In the genomic region with DNA sequence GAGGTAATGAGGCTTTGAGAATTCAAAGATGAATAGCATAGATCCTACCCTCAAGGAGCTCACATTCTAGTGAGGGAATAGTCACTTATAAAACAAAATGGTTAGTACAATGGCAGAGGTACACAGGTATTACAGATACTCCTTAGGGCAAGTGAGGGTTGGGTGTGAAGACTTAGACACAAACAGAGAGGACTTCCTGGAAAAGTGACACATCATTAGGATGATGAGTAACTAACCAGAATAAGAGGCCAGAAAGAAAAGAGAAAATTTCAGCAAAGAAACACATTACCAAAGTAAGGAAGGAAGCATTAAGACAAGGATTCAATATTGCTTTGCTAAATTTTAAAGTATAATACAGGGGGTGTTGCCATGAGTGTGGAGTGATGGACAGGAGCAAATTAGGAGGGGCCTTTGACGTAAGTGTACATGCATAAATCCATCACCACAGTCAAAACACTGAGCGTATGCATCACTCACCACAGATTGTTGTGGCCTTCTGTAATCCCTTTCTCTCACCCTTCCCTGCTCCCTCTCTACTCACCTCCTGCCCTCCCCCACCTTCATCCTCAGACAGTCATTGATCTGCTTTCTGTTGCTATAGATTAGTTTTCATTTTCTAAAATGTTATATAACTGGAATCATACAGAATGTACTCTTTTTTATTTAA, we compare ENCODE assay signal across 9 cellular contexts. TPM values are rescaled to one million over a fixed set of nuclear protein-coding genes. Genes with fewer than 3 reads are reported as not detected.
DNase-seq lines count a peak whose midpoint lies in the region; ATAC-seq and TF ChIP-seq lines count a peak whose summit lies in the region.
"Had no signal": no experiment of that assay in that cellular context is flagged by ENCODE, and none has a peak within 500 bp of the region (broad histone marks: within the 10 kb centered on the region; RNA-seq: fewer than 3 reads in every experiment).

No MANE protein-coding gene starts in this region.

- H3K4me1 Mint-ChIP-seq in activated CD8-positive, alpha-beta T cell treated with anti-CD3 and anti-CD28 coated beads, Interleukin-2, amount 10 ng/mL, durations not matched to agents 7 days and 5 days (ENCODE audit: low read depth), result peaks cover 72% of the 10 kb centered on the region
- peaks cover 71 to 95% of the 10 kb centered on the region in 2 donors for H3K4me1 Mint-ChIP-seq in natural killer cell
- H3K4me1 Mint-ChIP-seq: neural crest cell had no signal

- H3K27ac Mint-ChIP-seq in activated CD8-positive, alpha-beta T cell treated with anti-CD3 and anti-CD28 coated beads, Interleukin-2, amount 10 ng/mL, durations not matched to agents 7 days and 5 days, result peak overlapping the region; percentile 100
- H3K27ac Mint-ChIP-seq in natural killer cell, result peak overlapping the region; percentile 92 to 99

- no peaks in the 10 kb centered on the region for H3K27me3 ChIP-seq in ovary

- 37 to 59% (median 46%) methylated on average over 2 of the region's 2 CpGs for WGBS in ovary, 3 donors

- TF ChIP-seq EP300 in ovary (IDR thresholded peaks at IDR 0.05), result no peak

- no peaks in the 10 kb centered on the region for H3K9me3 Mint-ChIP-seq in activated CD8-positive, alpha-beta T cell treated with anti-CD3 and anti-CD28 coated beads, Interleukin-2, amount 10 ng/mL, durations not matched to agents 7 days and 5 days (ENCODE audit: insufficient read depth)
- H3K9me3 Mint-ChIP-seq in natural killer cell, result no peaks in the 10 kb centered on the region
- H3K9me3 Mint-ChIP-seq: neural crest cell had no signal

- H3K4me1 ChIP-seq in ovary (ENCODE audit: insufficient read depth), result no peaks in the 10 kb centered on the region

- TF ChIP-seq CTCF in natural killer cell (IDR thresholded peaks at IDR 0.05), result no peak
- TF ChIP-seq CTCF in ovary (IDR thresholded peaks at IDR 0.05), result no peak

- H3K27ac ChIP-seq in ovary, result no peak overlapping the region

- no peaks in the 10 kb centered on the region for H3K27me3 Mint-ChIP-seq in activated CD8-positive, alpha-beta T cell treated with anti-CD3 and anti-CD28 coated beads, Interleukin-2, amount 10 ng/mL, durations not matched to agents 7 days and 5 days (ENCODE audit: low read depth)
- H3K27me3 Mint-ChIP-seq in natural killer cell (ENCODE audit: low read depth in 2 of 2), result no peaks in the 10 kb centered on the region

- no peak overlapping the region for H3K4me3 ChIP-seq in ovary

- no peaks in the 10 kb centered on the region for H3K9me3 ChIP-seq in ovary

- intact Hi-C loops in natural killer cell (cut with micrococcal nuclease) (loop anchor here (1.0 to 5.0 kb wide), 4 partner anchors 8 to 336 kb away; partner anchors contain the start of gene CD53), ovary (cut with DNase I) (no loop called here)

- POLR2A ChIA-PET in activated CD8-positive, alpha-beta T cell treated with anti-CD3 and anti-CD28 coated beads, Interleukin-2, amount 10 ng/mL, durations not matched to agents 7 days and 5 days (lab: Charles Lee), result interaction anchor here (1.8 to 3.4 kb wide), 3 partner anchors 9 to 94 kb away, joined by 7 to 17 read pairs (median 8); no protein-coding TSS in a partner anchor

- no peak for TF ChIP-seq POLR2A in ovary (IDR thresholded peaks at IDR 0.05)

- H3K4me3 Mint-ChIP-seq in activated CD8-positive, alpha-beta T cell treated with anti-CD3 and anti-CD28 coated beads, Interleukin-2, amount 10 ng/mL, durations not matched to agents 7 days and 5 days, result peak overlapping the region; percentile 79
- H3K4me3 Mint-ChIP-seq in natural killer cell, result peak overlapping the region; percentile 99
- H3K4me3 Mint-ChIP-seq: neural crest cell had no signal

- peak; percentile 70 for DNase-seq in HT1080 (ENCODE audit: low read depth)
- DNase-seq in activated CD8-positive, alpha-beta T cell treated with anti-CD3 and anti-CD28 coated beads, Interleukin-2, amount 10 ng/mL, durations not matched to agents 7 days and 5 days, result peak; percentile 67
- no peak for DNase-seq in natural killer cell
- DNase-seq in SW 1271 (lab: John Stamatoyannopoulos, UW), result no peak
- no peak for DNase-seq in ovary
- no peak for DNase-seq in NCI-H774 (lab: John Stamatoyannopoulos, UW)

- ATAC-seq in GM18867 (IDR thresholded peaks at IDR 0.05; ENCODE audit: unreplicated experiment), result peak; percentile 24
- peak; percentile 66 for ATAC-seq in activated CD8-positive, alpha-beta T cell treated with anti-CD3 and anti-CD28 coated beads, Interleukin-2, amount 10 ng/mL, durations not matched to agents 7 days and 5 days
- ATAC-seq in natural killer cell, result peak; percentile 67 to 78 (median 77)
- no peak for ATAC-seq in GM18858 (IDR thresholded peaks at IDR 0.05; ENCODE audit: unreplicated experiment)

- CTCF ChIA-PET in activated CD8-positive, alpha-beta T cell treated with anti-CD3 and anti-CD28 coated beads, Interleukin-2, amount 10 ng/mL, durations not matched to agents 7 days and 5 days (lab: Charles Lee), result interaction anchor here (1.9 to 2.0 kb wide), 2 partner anchors 10 to 98 kb away, joined by 5 to 6 read pairs; no protein-coding TSS in a partner anchor

- H3K36me3 Mint-ChIP-seq in activated CD8-positive, alpha-beta T cell treated with anti-CD3 and anti-CD28 coated beads, Interleukin-2, amount 10 ng/mL, durations not matched to agents 7 days and 5 days (ENCODE audit: low read depth), result peaks cover 64% of the 10 kb centered on the region
- peaks cover 17% of the 10 kb centered on the region for H3K36me3 Mint-ChIP-seq in natural killer cell

- no peaks in the 10 kb centered on the region for H3K36me3 ChIP-seq in ovary

RNA-seq across cellular contexts. Expression of gene CD53, which starts 7.9 kb away (rescaled TPM):
- 0.32 TPM in 1 of 2 replicates, not detected in the other for total RNA-seq in HT1080 (2014; rRNA removed; shearing (Covaris generic))
- 0.12 TPM in 1 of 2 replicates, not detected in the other for polyA plus RNA-seq in HT1080 (2015; cell fraction: cytosol; rRNA removed)
- polyA plus RNA-seq in HT1080 (2015; cell fraction: nucleus; rRNA removed), result 0.16 and 0.26 TPM in 2 replicates
- total RNA-seq in activated CD8-positive, alpha-beta T cell treated with anti-CD3 and anti-CD28 coated beads, Interleukin-2, amount 10 ng/mL, durations not matched to agents 7 days and 5 days, result 100 to 1,000 TPM; 392 to 404 TPM
- total RNA-seq in natural killer cell (100 to 1,000 TPM; 522 to 584 (median 541) TPM), ovary (10 to 100 TPM in 3 of 7 donors, 1 to 10 TPM in 4; 6.3 to 23.5 (median 8.0) TPM)
- polyA plus RNA-seq in ovary, result 10 to 100 TPM in 1 of 2 donors, 1 to 10 TPM in 1; 7.4 to 57.1 TPM
- total RNA-seq: neural crest cell had no signal

Comparison
In these comparisons a context has a peak if more than half of its experiments do, and no peak if none do; other contexts are left out.
1. DNase-seq: peak in HT1080 (single experiment) and activated CD8-positive, alpha-beta T cell treated with anti-CD3 and anti-CD28 coated beads, Interleukin-2, amount 10 ng/mL, durations not matched to agents 7 days and 5 days (single experiment); none in natural killer cell (single experiment), SW 1271 (0 of 2), ovary (0 of 5) and NCI-H774 (single experiment).
2. RNA of gene CD53, which starts 7.9 kb away (total RNA-seq): 522 to 584 TPM in natural killer cell and 392 to 404 TPM in activated CD8-positive, alpha-beta T cell treated with anti-CD3 and anti-CD28 coated beads, Interleukin-2, amount 10 ng/mL, durations not matched to agents 7 days and 5 days; 6.3 to 23.5 TPM in ovary and 0.32 TPM in HT1080; every median in the first group is over 10 times any median in the second.